ENCODE assay signal across 8 cellular contexts in genomic region chrX:136880003-136880451, GRCh38. TPM values are rescaled to one million over a fixed set of nuclear protein-coding genes. Genes with fewer than 3 reads are reported as not detected.
A peak's percentile ranks its signal among the peaks of the same experiment; 100 is the strongest.
DNase-seq lines count a peak whose midpoint lies in the region; ATAC-seq, FAIRE-seq and TF ChIP-seq lines count a peak whose summit lies in the region.

No MANE protein-coding gene starts in this region.

- CTCF ChIA-PET in activated naive CD4-positive, alpha-beta T cell treated with anti-CD3 and anti-CD28 coated beads, Interleukin-2, amount 10 ng/mL, durations not matched to agents 7 days and 5 days (lab: Charles Lee), result interaction anchor here (1.0 to 1.3 kb wide), 3 partner anchors 10 to 130 kb away, joined by 3 to 4 read pairs (median 3); no protein-coding TSS in a partner anchor

- H3K4me3 ChIP-seq in HFF-Myc (replicated peaks; ENCODE audit: low read depth, low read length), result peak overlapping the region; percentile 79
- H3K4me3 ChIP-seq in cardiac muscle cell, result peak overlapping the region; percentile 77

- DNase-seq in EH (ENCODE audit: low read depth) (peak; percentile 37), HFF-Myc (ENCODE audit: extremely low read depth, low read depth) (no peak), NCI-H774 (lab: John Stamatoyannopoulos, UW) (peak; percentile 25), cardiac muscle cell (ENCODE audit: low read depth in 1 of 2, low spot score in 1 of 2) (peak; percentile 21 to 22), progenitor cell of endocrine pancreas (ENCODE audit: low spot score, unreplicated experiment) (no peak), D721Med (ENCODE audit: insufficient read length, low spot score) (no peak)
- DNase-seq in activated naive CD4-positive, alpha-beta T cell treated with anti-CD3 and anti-CD28 coated beads, Interleukin-2, amount 10 ng/mL, durations not matched to agents 7 days and 5 days, result peak; percentile 40

- peaks cover 31% of the 10 kb centered on the region for H3K36me3 Mint-ChIP-seq in activated naive CD4-positive, alpha-beta T cell treated with anti-CD3 and anti-CD28 coated beads, Interleukin-2, amount 10 ng/mL, durations not matched to agents 7 days and 5 days
- peaks cover 18% of the 10 kb centered on the region for H3K36me3 Mint-ChIP-seq in progenitor cell of endocrine pancreas (ENCODE audit: insufficient read depth)

- peak overlapping the region; percentile 93 for H3K27ac ChIP-seq in cardiac muscle cell

- no peaks in the 10 kb centered on the region for H3K4me1 ChIP-seq in cardiac muscle cell (ENCODE audit: low read depth)

- ATAC-seq in GM18858 (IDR thresholded peaks at IDR 0.05; ENCODE audit: unreplicated experiment), result no peak

- H3K36me3 ChIP-seq in cardiac muscle cell, result peaks cover 17% of the 10 kb centered on the region

- no peak for FAIRE-seq in D721Med (lab: Jason Lieb, UNC)

- peaks cover 4% of the 10 kb centered on the region for H3K27me3 Mint-ChIP-seq in activated naive CD4-positive, alpha-beta T cell treated with anti-CD3 and anti-CD28 coated beads, Interleukin-2, amount 10 ng/mL, durations not matched to agents 7 days and 5 days
- no peaks in the 10 kb centered on the region for H3K27me3 Mint-ChIP-seq in progenitor cell of endocrine pancreas

- no peaks in the 10 kb centered on the region for H3K27me3 ChIP-seq in cardiac muscle cell

- peak overlapping the region; percentile 99 for H3K4me3 Mint-ChIP-seq in activated naive CD4-positive, alpha-beta T cell treated with anti-CD3 and anti-CD28 coated beads, Interleukin-2, amount 10 ng/mL, durations not matched to agents 7 days and 5 days
- peak overlapping the region; percentile 90 for H3K4me3 Mint-ChIP-seq in progenitor cell of endocrine pancreas (ENCODE audit: low read depth)

- H3K27ac Mint-ChIP-seq in activated naive CD4-positive, alpha-beta T cell treated with anti-CD3 and anti-CD28 coated beads, Interleukin-2, amount 10 ng/mL, durations not matched to agents 7 days and 5 days, result peak overlapping the region; percentile 99
- peak overlapping the region; percentile 98 for H3K27ac Mint-ChIP-seq in progenitor cell of endocrine pancreas

- peaks cover 28% of the 10 kb centered on the region for H3K4me1 Mint-ChIP-seq in activated naive CD4-positive, alpha-beta T cell treated with anti-CD3 and anti-CD28 coated beads, Interleukin-2, amount 10 ng/mL, durations not matched to agents 7 days and 5 days
- H3K4me1 Mint-ChIP-seq in progenitor cell of endocrine pancreas (ENCODE audit: low read depth), result peaks cover 3% of the 10 kb centered on the region

- H3K9me3 ChIP-seq in cardiac muscle cell (ENCODE audit: low read depth), result no peaks in the 10 kb centered on the region

- no peaks in the 10 kb centered on the region for H3K9me3 Mint-ChIP-seq in activated naive CD4-positive, alpha-beta T cell treated with anti-CD3 and anti-CD28 coated beads, Interleukin-2, amount 10 ng/mL, durations not matched to agents 7 days and 5 days
- peaks cover 10% of the 10 kb centered on the region for H3K9me3 Mint-ChIP-seq in progenitor cell of endocrine pancreas (ENCODE audit: low read depth)

- TF ChIP-seq CTCF in HFF-Myc (IDR thresholded peaks at IDR 0.05; ENCODE audit: low read depth, low read length, missing control alignments), result no peak
- no peak for TF ChIP-seq CTCF in cardiac muscle cell (IDR thresholded peaks at IDR 0.05; ENCODE audit: low read depth, low read length)
- no peak for TF ChIP-seq CTCF in progenitor cell of endocrine pancreas (IDR thresholded peaks at IDR 0.05; ENCODE audit: unreplicated experiment)
- no peak for TF ChIP-seq CTCF in D721Med (IDR thresholded peaks at IDR 0.05; ENCODE audit: insufficient read depth, missing control alignments)

RNA-seq across cellular contexts. Expression of gene RBMX, which starts 0.5 kb away (rescaled TPM):
- total RNA-seq in cardiac muscle cell, result 304 and 370 TPM in 2 replicates
- 169 and 232 TPM in 2 replicates for polyA plus RNA-seq in cardiac muscle cell
- 425 and 445 TPM in 2 replicates for total RNA-seq in progenitor cell of endocrine pancreas

Comparison
In these comparisons a context has a peak if more than half of its experiments do, and no peak if none do; other contexts are left out.
1. DNase-seq: peak in EH (single experiment), NCI-H774 (single experiment), activated naive CD4-positive, alpha-beta T cell treated with anti-CD3 and anti-CD28 coated beads, Interleukin-2, amount 10 ng/mL, durations not matched to agents 7 days and 5 days (single experiment) and cardiac muscle cell (2 of 2); none in HFF-Myc (single experiment), progenitor cell of endocrine pancreas (single experiment) and D721Med (single experiment).